18 cellular contexts compared by ENCODE assay signal in genomic region chr12:38222011-38222410, GRCh38.
"Had no signal": no experiment of that assay in that cellular context is flagged by ENCODE, and none has a peak within 500 bp of the region (broad histone marks: within the 10 kb centered on the region; RNA-seq: fewer than 3 reads in every experiment).

No MANE protein-coding gene starts in this region.

- H3K27ac Mint-ChIP-seq: IgD-negative memory B cell had no signal

- DNase-seq: Kasumi-1, MV-4-11, NCI-H1048, NCI-H1105, NCI-H1417, NCI-H1436 treated with DMSO at 0.1 percent for 48 hours, NCI-H1694, NCI-H187 treated with DMSO at 0.1 percent for 48 hours, NCI-H2029 treated with DMSO at 0.1 percent for 48 hours, NCI-H2171 treated with DMSO at 0.1 percent for 48 hours, NCI-H345, NCI-H446 treated with DMSO at 0.1 percent for 48 hours, NCI-H510A treated with DMSO at 0.1 percent for 48 hours, NCI-H526, Peyer's patch, Right ventricle myocardium superior, SIG-M5 had no signal

- H3K4me3 Mint-ChIP-seq: IgD-negative memory B cell had no signal

- H3K27me3 Mint-ChIP-seq: IgD-negative memory B cell had no signal

- H3K4me1 Mint-ChIP-seq: IgD-negative memory B cell had no signal

- H3K36me3 Mint-ChIP-seq: IgD-negative memory B cell had no signal
